In genomic region chr17:655618-656017, GRCh38 we compare ENCODE assay signal across 17 cellular contexts.
"Had no signal": no experiment of that assay in that cellular context is flagged by ENCODE, and none has a peak within 500 bp of the region (broad histone marks: within the 10 kb centered on the region; RNA-seq: fewer than 3 reads in every experiment).

No MANE protein-coding gene starts in this region.

- ATAC-seq: left lobe of liver; mucosa of descending colon; sciatic nerve; stimulated activated naive CD8-positive, alpha-beta T cell treated with anti-CD3 and anti-CD28 coated beads, Interleukin-15, Interleukin-2, amounts not matched to agents 100 U/mL and 50 U/mL, for 24 hours had no signal

- H3K4me3 Mint-ChIP-seq: mesothelial cell of epicardium, nephron progenitor cell had no signal

- H3K27ac Mint-ChIP-seq: mesothelial cell of epicardium, nephron progenitor cell had no signal

- H3K27me3 Mint-ChIP-seq: naive B cell had no signal

- H3K9me3 Mint-ChIP-seq: mesothelial cell of epicardium, naive B cell, nephron progenitor cell had no signal

- H3K4me1 Mint-ChIP-seq: mesothelial cell of epicardium, nephron progenitor cell had no signal

- DNase-seq: dermis blood vessel endothelial cell; hypothalamus; kidney; mesenchymal stem cell; mucosa of descending colon; naive B cell; nephron progenitor cell; nucleus accumbens; stimulated activated CD4-positive, alpha-beta T cell treated with anti-CD3 and anti-CD28 coated beads, Interleukin-12 subunit alpha, Interleukin-12 subunit beta, amount 100 ng/mL, for 4 hours; stimulated activated CD4-positive, alpha-beta T cell treated with anti-CD3 and anti-CD28 coated beads, Interleukin-1b, Interleukin-23, amount 100 ng/mL, for 48 hours; stimulated activated CD4-positive, alpha-beta T cell treated with anti-CD3 and anti-CD28 coated beads, Interleukin-4, amount 100 ng/mL, for 1 hour; stimulated activated CD8-positive, alpha-beta memory T cell treated with anti-CD3 and anti-CD28 coated beads, Interleukin-4, amount 100 ng/mL, for 48 hours; stimulated activated naive CD8-positive, alpha-beta T cell treated with anti-CD3 and anti-CD28 coated beads, Interleukin-15, Interleukin-2, amounts not matched to agents 100 U/mL and 50 U/mL, for 24 hours; upper lobe of left lung had no signal
